In genomic region chr22:44246615-44247326, GRCh38 we compare ENCODE assay signal across 20 cellular contexts.
"Had no signal": no experiment of that assay in that cellular context is flagged by ENCODE, and none has a peak within 500 bp of the region (broad histone marks: within the 10 kb centered on the region; RNA-seq: fewer than 3 reads in every experiment).

No MANE protein-coding gene starts in this region.

- ATAC-seq: activated CD8-positive, alpha-beta T cell treated with anti-CD3 and anti-CD28 coated beads for 36 hours; activated naive CD4-positive, alpha-beta T cell treated with anti-CD3 and anti-CD28 coated beads, Interleukin-2, amount 50 U/mL, for 72 hours; activated T-cell treated with anti-CD3 and anti-CD28 coated beads, Interleukin-2, amount 50 U/mL, for 72 hours; esophagus mucosa; right lobe of liver; stimulated activated naive CD8-positive, alpha-beta T cell treated with anti-CD3 and anti-CD28 coated beads, Interleukin-15, amount 100 ng/mL, for 72 hours; WTC11 had no signal

- H3K4me3 ChIP-seq: heart right ventricle, left ventricle myocardium inferior, right lobe of liver, vagina had no signal

- DNase-seq: activated CD4-positive, alpha-beta T cell treated with anti-CD3 and anti-CD28 coated beads for 4 hours; activated CD8-positive, alpha-beta T cell treated with anti-CD3 and anti-CD28 coated beads for 36 hours; activated gamma-delta T cell treated with Interleukin-2 at 50 U/mL for 16 hours; activated T-cell treated with anti-CD3 and anti-CD28 coated beads, Interleukin-2, amount 50 U/mL, for 72 hours; amniotic stem cell; effector CD4-positive, alpha-beta T cell; heart right ventricle; kidney glomerular epithelial cell; left ventricle myocardium inferior; right lobe of liver; small intestine; stimulated activated CD4-positive, alpha-beta T cell treated with anti-CD3 and anti-CD28 coated beads, Interleukin-15, amount 100 ng/mL, for 24 hours; stimulated activated CD4-positive, alpha-beta T cell treated with anti-CD3 and anti-CD28 coated beads, Interleukin-2, amount 100 ng/mL, for 48 hours; trophoblast cell had no signal

- H3K4me1 Mint-ChIP-seq: stimulated activated naive CD8-positive, alpha-beta T cell treated with anti-CD3 and anti-CD28 coated beads, Interleukin-15, amount 100 ng/mL, for 72 hours; WTC11 had no signal

- H3K4me3 Mint-ChIP-seq: activated CD8-positive, alpha-beta T cell treated with anti-CD3 and anti-CD28 coated beads for 36 hours; activated T-cell treated with anti-CD3 and anti-CD28 coated beads, Interleukin-2, amount 50 U/mL, for 72 hours; stimulated activated naive CD8-positive, alpha-beta T cell treated with anti-CD3 and anti-CD28 coated beads, Interleukin-15, amount 100 ng/mL, for 72 hours; T-helper 2 cell treated with Interferon-gamma antibody and Interleukin-4, amounts not matched to agents 5 μg/mL and 100 μg/mL, for 36 hours; WTC11 had no signal

- H3K27ac ChIP-seq: heart right ventricle, left ventricle myocardium inferior, right lobe of liver, vagina had no signal

- H3K36me3 ChIP-seq: heart right ventricle, left ventricle myocardium inferior, right lobe of liver had no signal

- H3K9me3 ChIP-seq: vagina had no signal

- H3K4me1 ChIP-seq: right lobe of liver, vagina had no signal

- H3K27me3 ChIP-seq: right lobe of liver, vagina had no signal

- H3K27ac Mint-ChIP-seq: activated CD8-positive, alpha-beta T cell treated with anti-CD3 and anti-CD28 coated beads for 36 hours; activated naive CD4-positive, alpha-beta T cell treated with anti-CD3 and anti-CD28 coated beads, Interleukin-2, amount 50 U/mL, for 72 hours; activated T-cell treated with anti-CD3 and anti-CD28 coated beads, Interleukin-2, amount 50 U/mL, for 72 hours; stimulated activated naive CD8-positive, alpha-beta T cell treated with anti-CD3 and anti-CD28 coated beads, Interleukin-15, amount 100 ng/mL, for 72 hours; T-helper 2 cell treated with Interferon-gamma antibody and Interleukin-4, amounts not matched to agents 5 μg/mL and 100 μg/mL, for 36 hours; WTC11 had no signal
